ENCODE assay signal across 11 cellular contexts in genomic region chr2:9573840-9574239, GRCh38. TPM values are rescaled to one million over a fixed set of nuclear protein-coding genes. Genes with fewer than 3 reads are reported as not detected.
DNase-seq lines count a peak whose midpoint lies in the region; ATAC-seq, FAIRE-seq and TF ChIP-seq lines count a peak whose summit lies in the region.
"Had no signal": no experiment of that assay in that cellular context is flagged by ENCODE, and none has a peak within 500 bp of the region (broad histone marks: within the 10 kb centered on the region; RNA-seq: fewer than 3 reads in every experiment).

No MANE protein-coding gene starts in this region.

- intact Hi-C loops in OCI-LY7 (cut with micrococcal nuclease; ENCODE audit: unreplicated experiment) (no loop called here), endothelial cell of umbilical vein (cut with micrococcal nuclease) (no loop called here)

- H3K9ac ChIP-seq in endothelial cell of umbilical vein (replicated peaks; ENCODE audit: extremely low read depth, insufficient read depth, low read length) = no peak overlapping the region

- no peaks in the 10 kb centered on the region for H3K27me3 Mint-ChIP-seq in activated T-cell treated with anti-CD3 and anti-CD28 coated beads, Interleukin-2, amount 50 U/mL, for 4 hours (ENCODE audit: low read depth)
- H3K27me3 Mint-ChIP-seq in stimulated activated memory B cell treated with anti-CD40 and anti-IgM and Interleukin-4, amounts not matched to agents 10 μg/mL and 1 μg/mL and 100 μg/mL, for 72 hours = no peaks in the 10 kb centered on the region

- H3K4me3 ChIP-seq in OCI-LY7 (ENCODE audit: low read depth, low read length, poor library complexity, severe bottlenecking) (no peak overlapping the region), endothelial cell of umbilical vein (replicated peaks in 1 of 3; ENCODE audit: insufficient read depth in 1 of 3, low read depth in 1 of 3, low read length in 3 of 3) (no peak overlapping the region)

- no peak overlapping the region for H3K4me3 Mint-ChIP-seq in activated T-cell treated with anti-CD3 and anti-CD28 coated beads, Interleukin-2, amount 50 U/mL, for 4 hours
- no peak overlapping the region for H3K4me3 Mint-ChIP-seq in stimulated activated memory B cell treated with anti-CD40 and anti-IgM and Interleukin-4, amounts not matched to agents 10 μg/mL and 1 μg/mL and 100 μg/mL, for 72 hours

- dilution Hi-C loops in endothelial cell of umbilical vein (cut with MboI; ENCODE audit: extremely low pct_ligation_motif_present, low sequenced_read_pairs) = no loop called here

- H3K27ac ChIP-seq in OCI-LY7 (ENCODE audit: low read depth, low read length, poor library complexity, severe bottlenecking) (no peak overlapping the region), endothelial cell of umbilical vein (ENCODE audit: insufficient read depth, low read depth, low read length) (no peak overlapping the region)

- H3K27ac Mint-ChIP-seq in stimulated activated memory B cell treated with anti-CD40 and anti-IgM and Interleukin-4, amounts not matched to agents 10 μg/mL and 1 μg/mL and 100 μg/mL, for 72 hours = peak overlapping the region; percentile 28

- H3K4me2 ChIP-seq in OCI-LY7 (ENCODE audit: low read length) (no peak overlapping the region), endothelial cell of umbilical vein (ENCODE audit: insufficient read depth, low read length) (no peak overlapping the region)

- peak; percentile 8 for FAIRE-seq in endothelial cell of umbilical vein (lab: Jason Lieb, UNC)

- H4K20me1 ChIP-seq in OCI-LY7 (ENCODE audit: insufficient read depth, low read length) (no peaks in the 10 kb centered on the region), endothelial cell of umbilical vein (replicated peaks; ENCODE audit: control insufficient read depth, extremely low read depth, insufficient read depth, low read length) (no peaks in the 10 kb centered on the region)

- no peak for DNase-seq in activated T-cell treated with anti-CD3 and anti-CD28 coated beads, Interleukin-2, amount 50 U/mL, for 4 hours
- no peak for DNase-seq in activated T-cell treated with anti-CD3 and anti-CD28 coated beads, Interleukin-2, amount 50 U/mL, for 48 hours
- DNase-seq in OCI-LY7 (ENCODE audit: low spot score) = no peak
- no peak for DNase-seq in endothelial cell of umbilical vein (ENCODE audit: low read depth, low spot score)
- DNase-seq in stimulated activated CD4-positive, alpha-beta T cell treated with anti-CD3 and anti-CD28 coated beads, Interleukin-12 subunit alpha, Interleukin-12 subunit beta, amount 100 ng/mL, for 4 hours = no peak
- no peak for DNase-seq in activated naive CD4-positive, alpha-beta T cell treated with Interleukin-2 at 50 U/mL for 16 hours
- DNase-seq: central memory CD4-positive, alpha-beta T cell; NCI-H446 treated with DMSO at 0.1 percent for 48 hours had no signal

- H2AFZ ChIP-seq in OCI-LY7 (ENCODE audit: low read length) (no peak overlapping the region), endothelial cell of umbilical vein (ENCODE audit: low read depth, low read length) (no peak overlapping the region)

- POLR2A ChIA-PET in OCI-LY7 (lab: Charles Lee) = interaction anchor here (0.9 to 2.2 kb wide), 3 partner anchors 14 to 28 kb away, joined by 3 to 5 read pairs (median 5); no protein-coding TSS in a partner anchor
- POLR2A ChIA-PET in endothelial cell of umbilical vein (lab: Charles Lee) = no interaction called here

- H3K9me1 ChIP-seq in endothelial cell of umbilical vein (replicated peaks; ENCODE audit: control insufficient read depth, extremely low read depth, insufficient read depth, low read length) = no peaks in the 10 kb centered on the region

- H3K36me3 Mint-ChIP-seq in activated T-cell treated with anti-CD3 and anti-CD28 coated beads, Interleukin-2, amount 50 U/mL, for 4 hours (ENCODE audit: insufficient read depth) = no peaks in the 10 kb centered on the region
- H3K36me3 Mint-ChIP-seq in stimulated activated memory B cell treated with anti-CD40 and anti-IgM and Interleukin-4, amounts not matched to agents 10 μg/mL and 1 μg/mL and 100 μg/mL, for 72 hours = no peaks in the 10 kb centered on the region

- no peaks in the 10 kb centered on the region for H3K9me2 ChIP-seq in OCI-LY7 (ENCODE audit: insufficient read depth, low read length)

- H3K27me3 ChIP-seq in endothelial cell of umbilical vein (ENCODE audit: control insufficient read depth in 2 of 2, insufficient read depth in 2 of 2, low read length in 2 of 2) = no peaks in the 10 kb centered on the region

- H3K4me1 ChIP-seq in OCI-LY7 (ENCODE audit: insufficient read depth, low read length, poor library complexity, severe bottlenecking) (no peaks in the 10 kb centered on the region), endothelial cell of umbilical vein (ENCODE audit: control insufficient read depth, extremely low read depth, insufficient read depth, low read length) (peaks cover 10% of the 10 kb centered on the region)

- H3K36me3 ChIP-seq in OCI-LY7 (ENCODE audit: insufficient read depth, low read length) (no peaks in the 10 kb centered on the region), endothelial cell of umbilical vein (ENCODE audit: control insufficient read depth in 2 of 2, extremely low read depth in 1 of 2, insufficient read depth in 2 of 2, low read length in 2 of 2) (no peaks in the 10 kb centered on the region)

- BruUV-seq in OCI-LY7 (replicated peaks; lab: Mats Ljungman, UMichigan) (no TSS peak), endothelial cell of umbilical vein (replicated peaks; lab: Mats Ljungman, UMichigan) (no TSS peak)

- peak; percentile 33 for TF ChIP-seq POLR2A in endothelial cell of umbilical vein (IDR thresholded peaks at IDR 0.05; ENCODE audit: low read depth, low read length)

- H3K79me2 ChIP-seq in OCI-LY7 (ENCODE audit: insufficient read depth, low read depth, low read length) = no peaks in the 10 kb centered on the region
- no peaks in the 10 kb centered on the region for H3K79me2 ChIP-seq in endothelial cell of umbilical vein (ENCODE audit: control insufficient read depth, insufficient read depth, low read length)

- H3K4me1 Mint-ChIP-seq in activated T-cell treated with anti-CD3 and anti-CD28 coated beads, Interleukin-2, amount 50 U/mL, for 4 hours (ENCODE audit: low read depth) = peaks cover 2% of the 10 kb centered on the region
- peaks cover 12% of the 10 kb centered on the region for H3K4me1 Mint-ChIP-seq in stimulated activated memory B cell treated with anti-CD40 and anti-IgM and Interleukin-4, amounts not matched to agents 10 μg/mL and 1 μg/mL and 100 μg/mL, for 72 hours

- TF ChIP-seq CTCF in OCI-LY7 (conservative IDR thresholded peaks at IDR 0.05; ENCODE audit: low read length) (peak; percentile 47; the same call in 1 of the 2 replicates), endothelial cell of umbilical vein (IDR thresholded peaks at IDR 0.05; ENCODE audit: extremely low read depth in 1 of 2, insufficient read depth in 1 of 2, low read depth in 1 of 2, low read length in 2 of 2) (peak in 1 of 2 donors; percentile 24)

- H3K9me3 Mint-ChIP-seq in activated T-cell treated with anti-CD3 and anti-CD28 coated beads, Interleukin-2, amount 50 U/mL, for 4 hours = no peaks in the 10 kb centered on the region
- no peaks in the 10 kb centered on the region for H3K9me3 Mint-ChIP-seq in stimulated activated memory B cell treated with anti-CD40 and anti-IgM and Interleukin-4, amounts not matched to agents 10 μg/mL and 1 μg/mL and 100 μg/mL, for 72 hours

- ATAC-seq in activated T-cell treated with anti-CD3 and anti-CD28 coated beads, Interleukin-2, amount 50 U/mL, for 4 hours = peak; percentile 23 to 48
- ATAC-seq in stimulated activated memory B cell treated with anti-CD40 and anti-IgM and Interleukin-4, amounts not matched to agents 10 μg/mL and 1 μg/mL and 100 μg/mL, for 72 hours = no peak
- no peak for ATAC-seq in GM18498 (IDR thresholded peaks at IDR 0.05; ENCODE audit: unreplicated experiment)
- ATAC-seq: sciatic nerve had no signal

- CTCF ChIA-PET in OCI-LY7 (lab: Charles Lee; ENCODE audit: unreplicated experiment) = no interaction called here
- CTCF ChIA-PET in endothelial cell of umbilical vein (lab: Charles Lee) = interaction anchor here (0.6 to 1.6 kb wide), 4 partner anchors 9 to 21 kb away, joined by 3 to 5 read pairs (median 4); no protein-coding TSS in a partner anchor

- H3K9me3 ChIP-seq in OCI-LY7 (ENCODE audit: low read length) (no peaks in the 10 kb centered on the region), endothelial cell of umbilical vein (replicated peaks; ENCODE audit: control insufficient read depth, insufficient read depth, low read length) (no peaks in the 10 kb centered on the region)

TF ChIP-seq in endothelial cell of umbilical vein, 7 proteins besides CTCF, POLR2A, EP300 and RAD21 (continues in another document):
- TF ChIP-seq MYC (IDR thresholded peaks at IDR 0.05; ENCODE audit: low read depth, low read length) (no peak), FOS (IDR thresholded peaks at IDR 0.05; ENCODE audit: borderline replicate concordance, insufficient read depth, low read length) (no peak), GATA2 (IDR thresholded peaks at IDR 0.05; ENCODE audit: insufficient read depth, insufficient read length, low read depth, low read length) (no peak)

RNA-seq across cellular contexts. Expression of gene ADAM17, which starts 18.2 kb away (rescaled TPM):
- 10 to 100 TPM; 19.6 to 42.0 (median 21.6) TPM for total RNA-seq in activated T-cell treated with anti-CD3 and anti-CD28 coated beads, Interleukin-2, amount 50 U/mL, for 4 hours
- 46.9 and 50.5 TPM in 2 replicates for total RNA-seq in OCI-LY7 (2014; rRNA removed; shearing (Covaris generic))
- total RNA-seq in OCI-LY7 (2022) = 83.3 and 83.9 TPM in 2 replicates
- 52.9 and 57.1 TPM in 2 replicates for total RNA-seq in endothelial cell of umbilical vein
- polyA plus RNA-seq in endothelial cell of umbilical vein = 9.3 and 10.6 TPM in 2 replicates
- 10.6 and 11.4 TPM in 2 replicates for polyA plus RNA-seq in endothelial cell of umbilical vein (2011; cell fraction: cytosol; rRNA removed)
- polyA plus RNA-seq in endothelial cell of umbilical vein (2011; cell fraction: nucleus; rRNA removed) = 20.4 and 22.4 TPM in 2 replicates
- polyA plus RNA-seq in endothelial cell of umbilical vein (2012) = 41.9 and 43.2 TPM in 2 replicates
- polyA minus RNA-seq in endothelial cell of umbilical vein = 43.8 and 50.3 TPM in 2 replicates
- polyA minus RNA-seq in endothelial cell of umbilical vein (2011; cell fraction: cytosol; rRNA and poly(A)+ RNA removed) = 5.8 TPM
- 30.7 and 41.5 TPM in 2 replicates for polyA minus RNA-seq in endothelial cell of umbilical vein (2011; cell fraction: nucleus; rRNA and poly(A)+ RNA removed)

RNA-seq across cellular contexts. Expression of gene YWHAQ, which starts 57.0 kb away (rescaled TPM):
- 100 to 1,000 TPM; 641 to 717 (median 687) TPM for total RNA-seq in activated T-cell treated with anti-CD3 and anti-CD28 coated beads, Interleukin-2, amount 50 U/mL, for 4 hours
- 152 and 181 TPM in 2 replicates for total RNA-seq in OCI-LY7 (2014; rRNA removed; shearing (Covaris generic))
- total RNA-seq in OCI-LY7 (2022) = 252 and 268 TPM in 2 replicates
- 347 and 456 TPM in 2 replicates for total RNA-seq in endothelial cell of umbilical vein
- 188 and 217 TPM in 2 replicates for polyA plus RNA-seq in endothelial cell of umbilical vein
- 256 and 260 TPM in 2 replicates for polyA plus RNA-seq in endothelial cell of umbilical vein (2011; cell fraction: cytosol; rRNA removed)
- 100.0 and 127 TPM in 2 replicates for polyA plus RNA-seq in endothelial cell of umbilical vein (2011; cell fraction: nucleus; rRNA removed)
- polyA plus RNA-seq in endothelial cell of umbilical vein (2012) = 374 and 512 TPM in 2 replicates
- 197 and 225 TPM in 2 replicates for polyA minus RNA-seq in endothelial cell of umbilical vein
- 225 TPM for polyA minus RNA-seq in endothelial cell of umbilical vein (2011; cell fraction: cytosol; rRNA and poly(A)+ RNA removed)
- 75.0 and 81.4 TPM in 2 replicates for polyA minus RNA-seq in endothelial cell of umbilical vein (2011; cell fraction: nucleus; rRNA and poly(A)+ RNA removed)

Comparison
In these comparisons a context has a peak if more than half of its experiments do, and no peak if none do; other contexts are left out.
1. ATAC-seq: peak in activated T-cell treated with anti-CD3 and anti-CD28 coated beads, Interleukin-2, amount 50 U/mL, for 4 hours (2 of 2); none in stimulated activated memory B cell treated with anti-CD40 and anti-IgM and Interleukin-4, amounts not matched to agents 10 μg/mL and 1 μg/mL and 100 μg/mL, for 72 hours (single experiment) and GM18498 (single experiment).